In the genomic region with DNA sequence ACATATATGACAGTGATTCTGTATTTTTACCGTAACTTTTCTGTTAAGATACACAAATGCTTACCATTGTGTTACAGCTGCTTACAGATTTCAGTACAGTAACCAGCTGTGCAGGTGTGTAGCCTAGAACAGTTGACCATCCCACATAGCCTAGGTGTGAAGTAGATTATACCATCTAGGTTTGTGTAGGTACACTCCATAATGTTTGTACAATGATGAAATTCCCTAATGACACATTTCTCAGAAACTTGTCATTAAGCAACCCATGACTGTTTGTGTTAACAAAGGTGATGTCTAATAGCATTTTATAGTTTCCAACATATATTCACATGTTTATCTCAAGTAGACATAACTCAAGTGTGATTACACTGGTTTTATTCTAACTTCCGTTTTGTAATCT, we compare ENCODE assay signal across 16 cellular contexts.
DNase-seq lines count a peak whose midpoint lies in the region; ATAC-seq and TF ChIP-seq lines count a peak whose summit lies in the region.
"Had no signal": no experiment of that assay in that cellular context is flagged by ENCODE, and none has a peak within 500 bp of the region (broad histone marks: within the 10 kb centered on the region; RNA-seq: fewer than 3 reads in every experiment).

No MANE protein-coding gene starts in this region.

- H2BK120ac ChIP-seq in mesenchymal stem cell (ENCODE audit: low read depth, low read length), result no peak overlapping the region

- no peak overlapping the region for H2BK15ac ChIP-seq in mesenchymal stem cell (ENCODE audit: low read depth, poor library complexity, severe bottlenecking)

- H2BK5ac ChIP-seq in mesenchymal stem cell (ENCODE audit: low read depth, low read length, poor library complexity, severe bottlenecking), result no peak overlapping the region

- no peaks in the 10 kb centered on the region for H3K27me3 ChIP-seq in mesenchymal stem cell (ENCODE audit: control insufficient read depth in 1 of 2, insufficient read depth in 1 of 2, low read length in 2 of 2)
- H3K27me3 ChIP-seq: BLaER1 treated with 17β-estradiol and CSF1 and Interleukin-3, amounts not matched to agents 10 nM and 100 nM had no signal

- H3K36me3 Mint-ChIP-seq in CD14-positive monocyte, result peaks cover 14 to 23% of the 10 kb centered on the region in 2 donors

- H3K27me3 Mint-ChIP-seq in CD14-positive monocyte (ENCODE audit: low read depth in 3 of 3), result no peaks in the 10 kb centered on the region
- H3K27me3 Mint-ChIP-seq: CD4-positive, alpha-beta T cell had no signal

- H3K18ac ChIP-seq in mesenchymal stem cell (ENCODE audit: low read depth in 1 of 2, low read length in 2 of 2), result no peak overlapping the region

- no peak overlapping the region for H3K14ac ChIP-seq in mesenchymal stem cell (ENCODE audit: low read length in 2 of 2)

- H3K36me3 ChIP-seq in mesenchymal stem cell (ENCODE audit: control insufficient read depth in 1 of 2, insufficient read depth in 2 of 2, low read depth in 1 of 2, low read length in 2 of 2), result no peaks in the 10 kb centered on the region

- no peak overlapping the region for H3K4me3 ChIP-seq in mesenchymal stem cell (ENCODE audit: insufficient read depth in 1 of 2, low read depth in 1 of 2, low read length in 2 of 2)
- H3K4me3 ChIP-seq: BLaER1 treated with 17β-estradiol and CSF1 and Interleukin-3, amounts not matched to agents 10 nM and 100 nM had no signal

- H4K91ac ChIP-seq in mesenchymal stem cell (ENCODE audit: low read length), result no peak overlapping the region

- no peak overlapping the region for H4K8ac ChIP-seq in mesenchymal stem cell (ENCODE audit: low read length)

- H3K27ac Mint-ChIP-seq in CD14-positive monocyte, result peak overlapping the region in 6 of 7 donors; percentile 45 to 86 (median 67)
- H3K27ac Mint-ChIP-seq: CD4-positive, alpha-beta T cell; H9 had no signal

- H3K4me3 Mint-ChIP-seq in CD14-positive monocyte, result no peak overlapping the region
- H3K4me3 Mint-ChIP-seq: CD4-positive, alpha-beta T cell; H9 had no signal

- H3K9me3 ChIP-seq in mesenchymal stem cell (ENCODE audit: control insufficient read depth, low read length), result peaks cover 6% of the 10 kb centered on the region

- no peak overlapping the region for H2AFZ ChIP-seq in mesenchymal stem cell (ENCODE audit: low read depth, low read length)

- peak overlapping the region; percentile 28 for H3K27ac ChIP-seq in epithelial cell of prostate
- no peak overlapping the region for H3K27ac ChIP-seq in mesenchymal stem cell (ENCODE audit: low read length, poor library complexity, severe bottlenecking)
- H3K27ac ChIP-seq: BLaER1 treated with 17β-estradiol and CSF1 and Interleukin-3, amounts not matched to agents 10 nM and 100 nM had no signal

- DNase-seq in CD14-positive monocyte (ENCODE audit: low spot score) (no peak), amniotic epithelial cell (ENCODE audit: low read depth) (peak; percentile 5), epithelial cell of prostate (ENCODE audit: low read depth, low spot score) (peak; percentile 18), mesenchymal stem cell (peak; percentile 35), LoVo (ENCODE audit: low spot score) (no peak), D341Med (ENCODE audit: low spot score) (no peak)
- DNase-seq: ACHN; Calu3; CD4-positive, alpha-beta T cell; DND-41; GDM1; GOT3; H9 had no signal

- intact Hi-C loops in CD14-positive monocyte (cut with micrococcal nuclease), result no loop called here

- no CpG with 5 or more reads among the region's 2 CpGs for WGBS in mesenchymal stem cell

- H3K4me1 ChIP-seq in mesenchymal stem cell (ENCODE audit: control insufficient read depth, insufficient read depth, low read depth, low read length), result no peaks in the 10 kb centered on the region

- no peak overlapping the region for H3K23ac ChIP-seq in mesenchymal stem cell (ENCODE audit: low read length in 2 of 2)

- H3K4ac ChIP-seq in mesenchymal stem cell (ENCODE audit: low read depth in 1 of 2, low read length in 2 of 2), result no peak overlapping the region

- H3K79me1 ChIP-seq in mesenchymal stem cell (replicated peaks; ENCODE audit: low read length, poor library complexity, severe bottlenecking), result no peaks in the 10 kb centered on the region

- H3K9ac ChIP-seq in mesenchymal stem cell (ENCODE audit: low read length), result no peak overlapping the region
- H3K9ac ChIP-seq: BLaER1 treated with 17β-estradiol and CSF1 and Interleukin-3, amounts not matched to agents 10 nM and 100 nM had no signal

- peaks cover 0 to 6% (median 0%) of the 10 kb centered on the region in 7 donors for H3K9me3 Mint-ChIP-seq in CD14-positive monocyte
- H3K9me3 Mint-ChIP-seq: H9 had no signal

- H3K4me2 ChIP-seq in mesenchymal stem cell (ENCODE audit: low read length, poor library complexity, severe bottlenecking), result no peak overlapping the region
- H3K4me2 ChIP-seq: BLaER1 treated with 17β-estradiol and CSF1 and Interleukin-3, amounts not matched to agents 10 nM and 100 nM had no signal

- ATAC-seq in HG03095 (IDR thresholded peaks at IDR 0.05; ENCODE audit: unreplicated experiment), result no peak
- no peak for ATAC-seq in GM21825 (IDR thresholded peaks at IDR 0.05; ENCODE audit: unreplicated experiment)

- H2AK5ac ChIP-seq in mesenchymal stem cell (ENCODE audit: low read length, severe bottlenecking), result no peak overlapping the region

- H2BK12ac ChIP-seq in mesenchymal stem cell (ENCODE audit: low read length in 2 of 2), result no peak overlapping the region

- H3K4me1 Mint-ChIP-seq in CD14-positive monocyte, result peaks cover 15% of the 10 kb centered on the region

- no peak for TF ChIP-seq CTCF in CD14-positive monocyte (IDR thresholded peaks at IDR 0.05)

Comparison
In these comparisons a context has a peak if more than half of its experiments do, and no peak if none do; other contexts are left out.
1. DNase-seq: peak in amniotic epithelial cell (single experiment), epithelial cell of prostate (single experiment) and mesenchymal stem cell (single experiment); none in CD14-positive monocyte (single experiment), LoVo (single experiment) and D341Med (single experiment).